ENCODE assay signal across 1 cellular context in genomic region chr20:32541917-32542615, GRCh38.
TF ChIP-seq lines count a peak whose summit lies in the region.

No MANE protein-coding gene starts in this region.

TF ChIP-seq in GM23338, 12 proteins besides CTCF, POLR2A, EP300 and RAD21 (continued from another document):
- TF ChIP-seq ZNF462 (CRISPR knock-in tag; IDR thresholded peaks at IDR 0.05) (no peak), ZNF114 (CRISPR knock-in tag; IDR thresholded peaks at IDR 0.05) (no peak), CREB1 (CRISPR knock-in tag; IDR thresholded peaks at IDR 0.05; ENCODE audit: low read depth) (no peak), ETS1 (IDR thresholded peaks at IDR 0.05) (no peak), POLR2AphosphoS5 (IDR thresholded peaks at IDR 0.05; ENCODE audit: low read depth) (no peak), ZNF331 (CRISPR knock-in tag; IDR thresholded peaks at IDR 0.05; ENCODE audit: low read depth) (no peak), REST (IDR thresholded peaks at IDR 0.05; ENCODE audit: unreplicated experiment) (no peak)
